ENCODE assay signal across 21 cellular contexts in the genomic region with DNA sequence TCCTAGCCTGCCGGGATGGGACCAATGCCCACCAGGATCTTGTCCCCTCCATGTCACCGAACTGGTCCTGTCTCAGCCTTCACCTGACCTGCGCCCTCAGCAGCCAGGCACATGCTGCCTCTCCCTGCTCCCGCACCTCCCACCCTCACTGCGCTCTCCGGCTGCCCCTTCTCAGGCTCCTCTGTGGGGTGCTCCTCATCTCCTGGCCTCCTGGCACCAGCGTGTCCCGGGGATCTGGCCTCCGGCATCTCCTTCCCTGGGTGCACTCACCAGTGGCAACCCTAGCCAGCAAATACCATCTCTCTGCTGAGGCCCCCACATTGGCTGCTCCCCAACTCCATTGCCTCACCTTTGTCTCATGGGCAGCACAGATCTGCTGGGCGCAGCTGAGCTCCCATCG. TPM values are rescaled to one million over a fixed set of nuclear protein-coding genes. Genes with fewer than 3 reads are reported as not detected.
DNase-seq lines count a peak whose midpoint lies in the region; ATAC-seq and TF ChIP-seq lines count a peak whose summit lies in the region.
"Had no signal": no experiment of that assay in that cellular context is flagged by ENCODE, and none has a peak within 500 bp of the region (broad histone marks: within the 10 kb centered on the region; RNA-seq: fewer than 3 reads in every experiment).

No MANE protein-coding gene starts in this region.

- H3K36me3 ChIP-seq in BLaER1 = no peaks in the 10 kb centered on the region
- H3K36me3 ChIP-seq: SJSA1 had no signal

- H3K27ac Mint-ChIP-seq in CD14-positive monocyte = peak overlapping the region in 5 of 7 donors; percentile 48 to 88 (median 81)
- H3K27ac Mint-ChIP-seq in dendritic cell treated with granulocyte-macrophage colony-stimulating factor and Interleukin-4, amounts not matched to agents 40 ng/mL and 50 ng/mL, for 4 days = peak overlapping the region; percentile 77
- H3K27ac Mint-ChIP-seq in stimulated activated effector memory CD8-positive, alpha-beta T cell treated with anti-CD3 and anti-CD28 coated beads, Interleukin-12 subunit alpha, Interleukin-12 subunit beta, amount 100 ng/mL, for 72 hours = peak overlapping the region; percentile 27
- H3K27ac Mint-ChIP-seq: CD8-positive, alpha-beta memory T cell had no signal

- no peak for ATAC-seq in stimulated activated effector memory CD8-positive, alpha-beta T cell treated with anti-CD3 and anti-CD28 coated beads, Interleukin-12 subunit alpha, Interleukin-12 subunit beta, amount 100 ng/mL, for 72 hours
- ATAC-seq in HG02759 (IDR thresholded peaks at IDR 0.05; ENCODE audit: unreplicated experiment) (no peak), GM21390 (IDR thresholded peaks at IDR 0.05; ENCODE audit: unreplicated experiment) (no peak)

- H3K4me2 ChIP-seq in BLaER1 = peak overlapping the region; percentile 95
- H3K4me2 ChIP-seq: A549 had no signal

- no peaks in the 10 kb centered on the region for H4K20me1 ChIP-seq in BLaER1

- no peak for DNase-seq in CD14-positive monocyte (ENCODE audit: low spot score)
- no peak for DNase-seq in stimulated activated effector memory CD8-positive, alpha-beta T cell treated with anti-CD3 and anti-CD28 coated beads, Interleukin-12 subunit alpha, Interleukin-12 subunit beta, amount 100 ng/mL, for 72 hours (ENCODE audit: low spot score in 2 of 2)
- no peak for DNase-seq in NCI-H446 treated with DMSO at 0.1 percent for 48 hours (lab: John Stamatoyannopoulos, UW)
- DNase-seq: AML-193; Calu3; CD8-positive, alpha-beta memory T cell; DMS79 treated with DMSO at 0.1 percent for 48 hours; GF-D8; KBM-7; NCI-H1105; NCI-H1436 treated with DMSO at 0.1 percent for 48 hours; NCI-H187 treated with DMSO at 0.1 percent for 48 hours; NCI-H345; Right ventricle myocardium superior had no signal

- H3K27ac ChIP-seq in BLaER1 = peak overlapping the region; percentile 38; the same call in 1 of the 2 replicates
- H3K27ac ChIP-seq: A549, C4-2B, SJSA1 had no signal

- peaks cover 4 to 32% (median 19%) of the 10 kb centered on the region in 3 donors for H3K27me3 Mint-ChIP-seq in CD14-positive monocyte (ENCODE audit: low read depth in 3 of 3)
- peaks cover 59% of the 10 kb centered on the region for H3K27me3 Mint-ChIP-seq in dendritic cell treated with granulocyte-macrophage colony-stimulating factor and Interleukin-4, amounts not matched to agents 40 ng/mL and 50 ng/mL, for 4 days

- peaks cover 99% of the 10 kb centered on the region for H3K4me1 ChIP-seq in BLaER1
- H3K4me1 ChIP-seq: SJSA1 had no signal

- no peaks in the 10 kb centered on the region for H3K27me3 ChIP-seq in BLaER1

- intact Hi-C loops in CD14-positive monocyte (cut with micrococcal nuclease) = no loop called here
- intact Hi-C loops in dendritic cell treated with granulocyte-macrophage colony-stimulating factor and Interleukin-4, amounts not matched to agents 40 ng/mL and 50 ng/mL, for 4 days (cut with micrococcal nuclease) = no loop called here

- H3K36me3 Mint-ChIP-seq in CD14-positive monocyte = peaks cover 0 to 3% of the 10 kb centered on the region in 2 donors
- H3K36me3 Mint-ChIP-seq in dendritic cell treated with granulocyte-macrophage colony-stimulating factor and Interleukin-4, amounts not matched to agents 40 ng/mL and 50 ng/mL, for 4 days (ENCODE audit: low read depth) = no peaks in the 10 kb centered on the region
- H3K36me3 Mint-ChIP-seq in stimulated activated effector memory CD8-positive, alpha-beta T cell treated with anti-CD3 and anti-CD28 coated beads, Interleukin-12 subunit alpha, Interleukin-12 subunit beta, amount 100 ng/mL, for 72 hours = no peaks in the 10 kb centered on the region
- H3K36me3 Mint-ChIP-seq: CD8-positive, alpha-beta memory T cell had no signal

- no peaks in the 10 kb centered on the region for H3K9me3 ChIP-seq in BLaER1
- H3K9me3 ChIP-seq: A549, SJSA1 had no signal

- H3K4me3 ChIP-seq in BLaER1 = no peak overlapping the region
- H3K4me3 ChIP-seq: A549, SJSA1 had no signal

- H3K9me3 Mint-ChIP-seq in CD14-positive monocyte = peaks cover 0 to 2% (median 0%) of the 10 kb centered on the region in 7 donors
- H3K9me3 Mint-ChIP-seq in dendritic cell treated with granulocyte-macrophage colony-stimulating factor and Interleukin-4, amounts not matched to agents 40 ng/mL and 50 ng/mL, for 4 days = no peaks in the 10 kb centered on the region
- H3K9me3 Mint-ChIP-seq in stimulated activated effector memory CD8-positive, alpha-beta T cell treated with anti-CD3 and anti-CD28 coated beads, Interleukin-12 subunit alpha, Interleukin-12 subunit beta, amount 100 ng/mL, for 72 hours = no peaks in the 10 kb centered on the region
- H3K9me3 Mint-ChIP-seq: CD8-positive, alpha-beta memory T cell had no signal

- TF ChIP-seq CTCF in CD14-positive monocyte (IDR thresholded peaks at IDR 0.05) = no peak

- H3K9ac ChIP-seq in BLaER1 = no peak overlapping the region

- H3K4me3 Mint-ChIP-seq in CD14-positive monocyte = peak overlapping the region; percentile 70 to 88
- no peak overlapping the region for H3K4me3 Mint-ChIP-seq in dendritic cell treated with granulocyte-macrophage colony-stimulating factor and Interleukin-4, amounts not matched to agents 40 ng/mL and 50 ng/mL, for 4 days
- H3K4me3 Mint-ChIP-seq in stimulated activated effector memory CD8-positive, alpha-beta T cell treated with anti-CD3 and anti-CD28 coated beads, Interleukin-12 subunit alpha, Interleukin-12 subunit beta, amount 100 ng/mL, for 72 hours = no peak overlapping the region
- H3K4me3 Mint-ChIP-seq: CD8-positive, alpha-beta memory T cell had no signal

- peaks cover 43% of the 10 kb centered on the region for H3K4me1 Mint-ChIP-seq in CD14-positive monocyte
- H3K4me1 Mint-ChIP-seq in dendritic cell treated with granulocyte-macrophage colony-stimulating factor and Interleukin-4, amounts not matched to agents 40 ng/mL and 50 ng/mL, for 4 days (ENCODE audit: low read depth) = peaks cover 58% of the 10 kb centered on the region
- peaks cover 15% of the 10 kb centered on the region for H3K4me1 Mint-ChIP-seq in stimulated activated effector memory CD8-positive, alpha-beta T cell treated with anti-CD3 and anti-CD28 coated beads, Interleukin-12 subunit alpha, Interleukin-12 subunit beta, amount 100 ng/mL, for 72 hours

RNA-seq across cellular contexts. Expression of gene BEGAIN, which starts 29.0 kb away (rescaled TPM):
- under 1 TPM in 1 of 2 donors, not detected in 1; 0.25 TPM for polyA plus RNA-seq in CD14-positive monocyte

Comparison
In these comparisons a context has a peak if more than half of its experiments do, and no peak if none do; other contexts are left out.
1. H3K27ac Mint-ChIP-seq: peak in every context shown above with its lines; median percentile 81 in CD14-positive monocyte; 77 in dendritic cell treated with granulocyte-macrophage colony-stimulating factor and Interleukin-4, amounts not matched to agents 40 ng/mL and 50 ng/mL, for 4 days; 27 in stimulated activated effector memory CD8-positive, alpha-beta T cell treated with anti-CD3 and anti-CD28 coated beads, Interleukin-12 subunit alpha, Interleukin-12 subunit beta, amount 100 ng/mL, for 72 hours.
2. H3K4me3 Mint-ChIP-seq: peak in CD14-positive monocyte (2 of 2); none in dendritic cell treated with granulocyte-macrophage colony-stimulating factor and Interleukin-4, amounts not matched to agents 40 ng/mL and 50 ng/mL, for 4 days (single experiment) and stimulated activated effector memory CD8-positive, alpha-beta T cell treated with anti-CD3 and anti-CD28 coated beads, Interleukin-12 subunit alpha, Interleukin-12 subunit beta, amount 100 ng/mL, for 72 hours (single experiment).